ENCODE assay signal across 9 cellular contexts in genomic region chr2:23380562-23381065, GRCh38. TPM values are rescaled to one million over a fixed set of nuclear protein-coding genes. Genes with fewer than 3 reads are reported as not detected.
A peak's percentile ranks its signal among the peaks of the same experiment; 100 is the strongest.
DNase-seq lines count a peak whose midpoint lies in the region; ATAC-seq and TF ChIP-seq lines count a peak whose summit lies in the region.
"Had no signal": no experiment of that assay in that cellular context is flagged by ENCODE, and none has a peak within 500 bp of the region (broad histone marks: within the 10 kb centered on the region; RNA-seq: fewer than 3 reads in every experiment).

No MANE protein-coding gene starts in this region.

- H3K27me3 Mint-ChIP-seq in activated T-helper 1 cell treated with anti-CD3 and anti-CD28 coated beads, Interleukin-12 subunit alpha, Interleukin-12 subunit beta, Interleukin-2, Interleukin-4 antibody, amounts not matched to agents 30 ng/mL and 10 ng/mL and 1 ng/mL, durations not matched to agents 14 hours and 24 hours and 36 hours (ENCODE audit: insufficient read depth) = peaks cover 44% of the 10 kb centered on the region
- peaks cover 45% of the 10 kb centered on the region for H3K27me3 Mint-ChIP-seq in nephron (ENCODE audit: low read depth)

- H3K4me1 ChIP-seq in KMS-11 (ENCODE audit: low read depth, poor library complexity, severe bottlenecking) (peaks cover 44% of the 10 kb centered on the region), testis (no peaks in the 10 kb centered on the region)

- H3K4me1 Mint-ChIP-seq in activated T-helper 1 cell treated with anti-CD3 and anti-CD28 coated beads, Interleukin-12 subunit alpha, Interleukin-12 subunit beta, Interleukin-2, Interleukin-4 antibody, amounts not matched to agents 30 ng/mL and 10 ng/mL and 1 ng/mL, durations not matched to agents 14 hours and 24 hours and 36 hours (ENCODE audit: low read depth) = peaks cover 18% of the 10 kb centered on the region
- H3K4me1 Mint-ChIP-seq in nephron = peaks cover 17% of the 10 kb centered on the region

- DNase-seq in COR-L47 (lab: John Stamatoyannopoulos, UW) = peak; percentile 18
- DNase-seq in activated T-helper 1 cell treated with anti-CD3 and anti-CD28 coated beads, Interleukin-12 subunit alpha, Interleukin-12 subunit beta, Interleukin-2, Interleukin-4 antibody, amounts not matched to agents 30 ng/mL and 10 ng/mL and 1 ng/mL, durations not matched to agents 14 hours and 24 hours and 36 hours (ENCODE audit: low spot score) = no peak
- DNase-seq in testis = no peak
- no peak for DNase-seq in SHP77 (lab: John Stamatoyannopoulos, UW)
- no peak for DNase-seq in cardiac septum (ENCODE audit: low spot score)

- no peak overlapping the region for H3K9ac ChIP-seq in KMS-11

- H3K9me3 Mint-ChIP-seq in activated T-helper 1 cell treated with anti-CD3 and anti-CD28 coated beads, Interleukin-12 subunit alpha, Interleukin-12 subunit beta, Interleukin-2, Interleukin-4 antibody, amounts not matched to agents 30 ng/mL and 10 ng/mL and 1 ng/mL, durations not matched to agents 14 hours and 24 hours and 36 hours = no peaks in the 10 kb centered on the region
- no peaks in the 10 kb centered on the region for H3K9me3 Mint-ChIP-seq in nephron

- H3K79me2 ChIP-seq in KMS-11 (ENCODE audit: insufficient read depth, low read depth) = no peaks in the 10 kb centered on the region

- no peaks in the 10 kb centered on the region for H3K9me3 ChIP-seq in testis
- H3K9me3 ChIP-seq: thoracic aorta had no signal

- H3K4me3 ChIP-seq in KMS-11 (IDR thresholded peaks at IDR 0.05; ENCODE audit: insufficient read depth, low read depth, low read length) = no peak overlapping the region
- no peak overlapping the region for H3K4me3 ChIP-seq in testis
- H3K4me3 ChIP-seq: thoracic aorta had no signal

- H2AFZ ChIP-seq in KMS-11 (ENCODE audit: low read depth) = no peak overlapping the region

- 42 to 57% methylated on average over 4 of the region's 4 CpGs for WGBS in testis, 2 donors

- H3K4me2 ChIP-seq in KMS-11 = peak overlapping the region; percentile 83

- ATAC-seq in GM21423 (IDR thresholded peaks at IDR 0.05; ENCODE audit: unreplicated experiment) = peak; percentile 40

- H3K36me3 Mint-ChIP-seq in activated T-helper 1 cell treated with anti-CD3 and anti-CD28 coated beads, Interleukin-12 subunit alpha, Interleukin-12 subunit beta, Interleukin-2, Interleukin-4 antibody, amounts not matched to agents 30 ng/mL and 10 ng/mL and 1 ng/mL, durations not matched to agents 14 hours and 24 hours and 36 hours (ENCODE audit: low read depth) = no peaks in the 10 kb centered on the region
- no peaks in the 10 kb centered on the region for H3K36me3 Mint-ChIP-seq in nephron (ENCODE audit: low read depth)

- H3K36me3 ChIP-seq in KMS-11 (ENCODE audit: insufficient read depth) = no peaks in the 10 kb centered on the region
- no peaks in the 10 kb centered on the region for H3K36me3 ChIP-seq in testis (ENCODE audit: low read depth, missing control alignments)
- H3K36me3 ChIP-seq: thoracic aorta had no signal

- no peak for TF ChIP-seq POLR2A in testis (IDR thresholded peaks at IDR 0.05)

- peak overlapping the region; percentile 45 for H3K4me3 Mint-ChIP-seq in activated T-helper 1 cell treated with anti-CD3 and anti-CD28 coated beads, Interleukin-12 subunit alpha, Interleukin-12 subunit beta, Interleukin-2, Interleukin-4 antibody, amounts not matched to agents 30 ng/mL and 10 ng/mL and 1 ng/mL, durations not matched to agents 14 hours and 24 hours and 36 hours
- no peak overlapping the region for H3K4me3 Mint-ChIP-seq in nephron

- TF ChIP-seq CTCF in KMS-11 (conservative IDR thresholded peaks at IDR 0.05; ENCODE audit: low read depth, low read length) (no peak), nephron (IDR thresholded peaks at IDR 0.05; ENCODE audit: unreplicated experiment in 3 of 3) (no peak), testis (IDR thresholded peaks at IDR 0.05) (no peak)

- H4K20me1 ChIP-seq in KMS-11 (ENCODE audit: insufficient read depth) = no peaks in the 10 kb centered on the region

- no peak overlapping the region for H3K27ac ChIP-seq in KMS-11
- H3K27ac ChIP-seq in testis = no peak overlapping the region
- H3K27ac ChIP-seq: thoracic aorta had no signal

- H3K27ac Mint-ChIP-seq in activated T-helper 1 cell treated with anti-CD3 and anti-CD28 coated beads, Interleukin-12 subunit alpha, Interleukin-12 subunit beta, Interleukin-2, Interleukin-4 antibody, amounts not matched to agents 30 ng/mL and 10 ng/mL and 1 ng/mL, durations not matched to agents 14 hours and 24 hours and 36 hours = no peak overlapping the region
- H3K27ac Mint-ChIP-seq in nephron = peak overlapping the region; percentile 38 to 59 (median 46)

- H3K27me3 ChIP-seq in KMS-11 (ENCODE audit: insufficient read depth, low read depth) (peaks cover 32% of the 10 kb centered on the region), testis (no peaks in the 10 kb centered on the region)

- intact Hi-C loops in activated T-helper 1 cell treated with anti-CD3 and anti-CD28 coated beads, Interleukin-12 subunit alpha, Interleukin-12 subunit beta, Interleukin-2, Interleukin-4 antibody, amounts not matched to agents 30 ng/mL and 10 ng/mL and 1 ng/mL, durations not matched to agents 14 hours and 24 hours and 36 hours (cut with micrococcal nuclease) = loop anchor here (2.0 to 5.0 kb wide), 2 partner anchors 56 to 152 kb away; no protein-coding TSS in a partner anchor
- intact Hi-C loops in testis (cut with DNase I; ENCODE audit: low total_unique reads) (no loop called here), cardiac septum (cut with DNase I) (loop anchor here (10.0 kb wide), 2 partner anchors 184 to 374 kb away; no protein-coding TSS in a partner anchor)

RNA-seq across cellular contexts. Expression of gene KLHL29, which starts 4.4 kb away (rescaled TPM):
- 2.8 and 3.3 TPM in 2 replicates for total RNA-seq in activated T-helper 1 cell treated with anti-CD3 and anti-CD28 coated beads, Interleukin-12 subunit alpha, Interleukin-12 subunit beta, Interleukin-2, Interleukin-4 antibody, amounts not matched to agents 30 ng/mL and 10 ng/mL and 1 ng/mL, durations not matched to agents 14 hours and 24 hours and 36 hours
- total RNA-seq in testis (10 to 100 TPM in 1 of 2 donors, 1 to 10 TPM in 1; 7.9 to 10.9 TPM), cardiac septum (1.6 TPM)
- 3.3 TPM for polyA plus RNA-seq in testis (ENCODE audit: insufficient read depth, low read depth, low replicate concordance)
